Comparison of ENCODE assay signal across 1 cellular context in the genomic region with DNA sequence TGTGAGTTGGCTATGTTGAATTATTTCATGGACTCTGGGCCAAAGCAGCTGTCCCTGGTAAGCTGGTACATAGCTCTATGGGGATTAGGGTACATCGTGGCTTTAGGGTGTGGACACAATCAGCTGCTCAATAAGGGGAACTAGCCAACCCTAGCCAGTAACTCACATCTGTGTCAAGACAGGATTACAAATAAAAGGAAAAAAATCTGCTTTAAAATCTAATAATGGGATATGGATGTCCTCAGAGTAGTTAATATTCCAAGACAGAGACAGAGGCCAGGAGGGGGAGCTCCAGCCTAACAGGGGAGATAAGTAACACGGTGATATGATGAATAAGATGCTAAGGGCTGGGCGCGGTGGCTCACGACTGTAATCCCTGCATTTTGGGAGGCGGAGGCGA.
TF ChIP-seq lines count a peak whose summit lies in the region.

No MANE protein-coding gene starts in this region.

TF ChIP-seq in K562, 482 proteins besides CTCF, POLR2A, EP300 and RAD21 (continued from another document):
- TF ChIP-seq, protein P1, sequence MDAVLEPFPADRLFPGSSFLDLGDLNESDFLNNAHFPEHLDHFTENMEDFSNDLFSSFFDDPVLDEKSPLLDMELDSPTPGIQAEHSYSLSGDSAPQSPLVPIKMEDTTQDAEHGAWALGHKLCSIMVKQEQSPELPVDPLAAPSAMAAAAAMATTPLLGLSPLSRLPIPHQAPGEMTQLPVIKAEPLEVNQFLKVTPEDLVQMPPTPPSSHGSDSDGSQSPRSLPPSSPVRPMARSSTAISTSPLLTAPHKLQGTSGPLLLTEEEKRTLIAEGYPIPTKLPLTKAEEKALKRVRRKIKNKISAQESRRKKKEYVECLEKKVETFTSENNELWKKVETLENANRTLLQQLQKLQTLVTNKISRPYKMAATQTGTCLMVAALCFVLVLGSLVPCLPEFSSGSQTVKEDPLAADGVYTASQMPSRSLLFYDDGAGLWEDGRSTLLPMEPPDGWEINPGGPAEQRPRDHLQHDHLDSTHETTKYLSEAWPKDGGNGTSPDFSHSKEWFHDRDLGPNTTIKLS (IDR thresholded peaks at IDR 0.05; ENCODE audit: borderline replicate concordance, low read depth) = no peak
- 0 out of 2 replicates have a peak, but pooled peaks have one; percentile 21 for TF ChIP-seq ARID2 (IDR thresholded peaks at IDR 0.05)
